4 cellular contexts compared by ENCODE assay signal in genomic region chr3:185106491-185106890, GRCh38. TPM values are rescaled to one million over a fixed set of nuclear protein-coding genes. Genes with fewer than 3 reads are reported as not detected.
"Had no signal": no experiment of that assay in that cellular context is flagged by ENCODE, and none has a peak within 500 bp of the region (broad histone marks: within the 10 kb centered on the region; RNA-seq: fewer than 3 reads in every experiment).

No MANE protein-coding gene starts in this region.

RNA-seq across cellular contexts. Expression of gene C3orf70, which starts 46.4 kb away (rescaled TPM):
- total RNA-seq: HT-29, MCF 10A, OCI-LY7, PC-3 had no signal
